12 cellular contexts compared by ENCODE assay signal in the genomic region with DNA sequence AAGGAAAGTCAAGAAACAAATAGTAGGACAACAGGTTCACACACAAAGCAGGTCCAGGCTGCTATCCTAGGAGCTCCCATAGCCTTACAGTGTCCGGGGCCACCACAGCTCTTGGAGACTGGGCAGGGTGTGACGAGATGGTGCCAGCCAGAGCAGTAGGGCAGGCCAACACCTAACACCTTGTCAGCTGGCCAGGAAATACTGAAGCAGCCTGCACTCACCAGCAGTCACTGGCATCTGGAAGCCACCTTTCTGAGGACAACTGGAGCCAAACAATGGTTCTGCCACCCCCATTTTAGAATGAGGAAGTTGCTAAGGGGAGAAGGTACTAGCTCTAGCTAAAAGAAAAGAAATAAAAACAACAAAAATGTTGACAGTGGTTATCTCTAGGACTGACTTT. TPM values are rescaled to one million over a fixed set of nuclear protein-coding genes. Genes with fewer than 3 reads are reported as not detected.
DNase-seq lines count a peak whose midpoint lies in the region; ATAC-seq, FAIRE-seq and TF ChIP-seq lines count a peak whose summit lies in the region.
"Had no signal": no experiment of that assay in that cellular context is flagged by ENCODE, and none has a peak within 500 bp of the region (broad histone marks: within the 10 kb centered on the region; RNA-seq: fewer than 3 reads in every experiment).

No MANE protein-coding gene starts in this region.

- H3K9me3 Mint-ChIP-seq in T-helper 1 cell treated with Interleukin-12 subunit alpha and Interleukin-12 subunit beta and Interleukin-4 antibody, amounts not matched to agents 30 μg/mL and 1 μg/mL, for 36 hours: peaks cover 12% of the 10 kb centered on the region
- H3K9me3 Mint-ChIP-seq in activated CD4-positive, alpha-beta memory T cell treated with anti-CD3 and anti-CD28 coated beads for 36 hours: peaks cover 3% of the 10 kb centered on the region
- H3K9me3 Mint-ChIP-seq in stimulated activated memory B cell treated with anti-CD40 and anti-IgM and Interleukin-4, amounts not matched to agents 10 μg/mL and 1 μg/mL and 100 μg/mL, for 72 hours: peaks cover 7% of the 10 kb centered on the region
- H3K9me3 Mint-ChIP-seq: nephron had no signal

- CTCF ChIA-PET in activated CD4-positive, alpha-beta memory T cell treated with anti-CD3 and anti-CD28 coated beads for 36 hours (lab: Charles Lee): interaction anchor here (1.5 kb wide), 1 partner anchor 20 kb away, joined by 5 read pairs; no protein-coding TSS in a partner anchor

- no peaks in the 10 kb centered on the region for H3K27me3 Mint-ChIP-seq in T-helper 1 cell treated with Interleukin-12 subunit alpha and Interleukin-12 subunit beta and Interleukin-4 antibody, amounts not matched to agents 30 μg/mL and 1 μg/mL, for 36 hours (ENCODE audit: low read depth)
- no peaks in the 10 kb centered on the region for H3K27me3 Mint-ChIP-seq in activated CD4-positive, alpha-beta memory T cell treated with anti-CD3 and anti-CD28 coated beads for 36 hours
- H3K27me3 Mint-ChIP-seq in stimulated activated memory B cell treated with anti-CD40 and anti-IgM and Interleukin-4, amounts not matched to agents 10 μg/mL and 1 μg/mL and 100 μg/mL, for 72 hours: no peaks in the 10 kb centered on the region

- no peak for FAIRE-seq in kidney (lab: Jason Lieb, UNC)

- H3K4me1 ChIP-seq in kidney (ENCODE audit: control insufficient read depth in 1 of 2, insufficient read depth in 1 of 2, low read depth in 1 of 2, low read length in 2 of 2): peaks cover 60 to 64% of the 10 kb centered on the region in 2 donors

- no peaks in the 10 kb centered on the region for H3K9me3 ChIP-seq in kidney (ENCODE audit: control insufficient read depth in 1 of 2, low read length in 2 of 2)

- no peak for DNase-seq in T-helper 1 cell
- DNase-seq in activated CD4-positive, alpha-beta memory T cell treated with anti-CD3 and anti-CD28 coated beads for 36 hours: no peak
- DNase-seq in kidney: peak; percentile 79
- no peak for DNase-seq in NCI-H2171 treated with DMSO at 0.1 percent for 48 hours (lab: John Stamatoyannopoulos, UW)
- DNase-seq in iPS-NIHi7 (ENCODE audit: extremely low spot score): no peak
- DNase-seq: foreskin fibroblast; NK-92 treated with Interleukin-12 subunit alpha and Interleukin-12 subunit beta, amount 100 ng/mL, for 24 hours had no signal

- no peak overlapping the region for H3K4me3 ChIP-seq in kidney (ENCODE audit: low read length in 2 of 2)

- peak overlapping the region; percentile 61 to 87 for H3K27ac ChIP-seq in kidney (ENCODE audit: low read depth in 2 of 2, low read length in 2 of 2)

- no peak for ATAC-seq in stimulated activated memory B cell treated with anti-CD40 and anti-IgM and Interleukin-4, amounts not matched to agents 10 μg/mL and 1 μg/mL and 100 μg/mL, for 72 hours
- ATAC-seq in HG02642 (IDR thresholded peaks at IDR 0.05; ENCODE audit: poor library complexity, unreplicated experiment): no peak
- ATAC-seq: activated CD4-positive, CD25-positive, alpha-beta regulatory T cell treated with anti-CD3 and anti-CD28 coated beads, Interleukin-2, amount 50 U/mL, for 24 hours had no signal

- H3K4me3 Mint-ChIP-seq in T-helper 1 cell treated with Interleukin-12 subunit alpha and Interleukin-12 subunit beta and Interleukin-4 antibody, amounts not matched to agents 30 μg/mL and 1 μg/mL, for 36 hours: no peak overlapping the region
- no peak overlapping the region for H3K4me3 Mint-ChIP-seq in activated CD4-positive, alpha-beta memory T cell treated with anti-CD3 and anti-CD28 coated beads for 36 hours
- H3K4me3 Mint-ChIP-seq in stimulated activated memory B cell treated with anti-CD40 and anti-IgM and Interleukin-4, amounts not matched to agents 10 μg/mL and 1 μg/mL and 100 μg/mL, for 72 hours: peak overlapping the region; percentile 11
- H3K4me3 Mint-ChIP-seq: nephron had no signal

- peak overlapping the region; percentile 67 for H3K27ac Mint-ChIP-seq in T-helper 1 cell treated with Interleukin-12 subunit alpha and Interleukin-12 subunit beta and Interleukin-4 antibody, amounts not matched to agents 30 μg/mL and 1 μg/mL, for 36 hours
- H3K27ac Mint-ChIP-seq in activated CD4-positive, alpha-beta memory T cell treated with anti-CD3 and anti-CD28 coated beads for 36 hours: peak overlapping the region; percentile 38
- H3K27ac Mint-ChIP-seq in stimulated activated memory B cell treated with anti-CD40 and anti-IgM and Interleukin-4, amounts not matched to agents 10 μg/mL and 1 μg/mL and 100 μg/mL, for 72 hours: peak overlapping the region; percentile 86

- peaks cover 70% of the 10 kb centered on the region for H3K4me1 Mint-ChIP-seq in T-helper 1 cell treated with Interleukin-12 subunit alpha and Interleukin-12 subunit beta and Interleukin-4 antibody, amounts not matched to agents 30 μg/mL and 1 μg/mL, for 36 hours (ENCODE audit: low read depth)
- H3K4me1 Mint-ChIP-seq in activated CD4-positive, alpha-beta memory T cell treated with anti-CD3 and anti-CD28 coated beads for 36 hours (ENCODE audit: low read depth): peaks cover 62% of the 10 kb centered on the region
- H3K4me1 Mint-ChIP-seq in stimulated activated memory B cell treated with anti-CD40 and anti-IgM and Interleukin-4, amounts not matched to agents 10 μg/mL and 1 μg/mL and 100 μg/mL, for 72 hours: peaks cover 93% of the 10 kb centered on the region

- H3K9ac ChIP-seq in kidney (ENCODE audit: low read length in 2 of 2): peak overlapping the region in 1 of 2 donors; percentile 13

- intact Hi-C loops in activated CD4-positive, alpha-beta memory T cell treated with anti-CD3 and anti-CD28 coated beads for 36 hours (cut with micrococcal nuclease): loop anchor here (10.0 kb wide), 1 partner anchor 45 kb away; the partner anchor contains the start of genes CCDC12 and NBEAL2
- intact Hi-C loops in kidney (cut with DNase I): loop anchor here (10.0 kb wide), 1 partner anchor 65 kb away; no protein-coding TSS in a partner anchor

- POLR2A ChIA-PET in activated CD4-positive, alpha-beta memory T cell treated with anti-CD3 and anti-CD28 coated beads for 36 hours (lab: Charles Lee): no interaction called here

- peaks cover 27% of the 10 kb centered on the region for H3K36me3 Mint-ChIP-seq in T-helper 1 cell treated with Interleukin-12 subunit alpha and Interleukin-12 subunit beta and Interleukin-4 antibody, amounts not matched to agents 30 μg/mL and 1 μg/mL, for 36 hours (ENCODE audit: low read depth)
- peaks cover 22% of the 10 kb centered on the region for H3K36me3 Mint-ChIP-seq in activated CD4-positive, alpha-beta memory T cell treated with anti-CD3 and anti-CD28 coated beads for 36 hours
- peaks cover 34% of the 10 kb centered on the region for H3K36me3 Mint-ChIP-seq in stimulated activated memory B cell treated with anti-CD40 and anti-IgM and Interleukin-4, amounts not matched to agents 10 μg/mL and 1 μg/mL and 100 μg/mL, for 72 hours

- H3K36me3 ChIP-seq in kidney (ENCODE audit: control insufficient read depth in 1 of 2, insufficient read depth in 2 of 2, low read length in 2 of 2): peaks cover 7 to 8% of the 10 kb centered on the region in 2 donors

- no peak for TF ChIP-seq CTCF in kidney (IDR thresholded peaks at IDR 0.05; ENCODE audit: borderline replicate concordance, extremely low read depth, insufficient read depth)

RNA-seq across cellular contexts. Expression of gene CCDC12, which starts 47.2 kb away (rescaled TPM):
- total RNA-seq in activated CD4-positive, alpha-beta memory T cell treated with anti-CD3 and anti-CD28 coated beads for 36 hours: 10 to 100 TPM; 44.3 to 49.9 TPM
- 59.7 TPM for total RNA-seq in kidney
- 85.6 TPM for polyA plus RNA-seq in kidney (ENCODE audit: insufficient read depth, low read depth, low replicate concordance)

RNA-seq across cellular contexts. Expression of gene NBEAL2, which starts 50.1 kb away (rescaled TPM):
- total RNA-seq in activated CD4-positive, alpha-beta memory T cell treated with anti-CD3 and anti-CD28 coated beads for 36 hours: 100 to 1,000 TPM; 114 to 117 TPM
- 82.8 TPM for total RNA-seq in kidney
- 25.7 TPM for polyA plus RNA-seq in kidney (ENCODE audit: insufficient read depth, low read depth, low replicate concordance)

RNA-seq across cellular contexts. Expression of gene PTH1R, which starts 51.8 kb away (rescaled TPM):
- not detected for total RNA-seq in activated CD4-positive, alpha-beta memory T cell treated with anti-CD3 and anti-CD28 coated beads for 36 hours
- total RNA-seq in kidney: 286 TPM
- polyA plus RNA-seq in kidney (ENCODE audit: insufficient read depth, low read depth, low replicate concordance): 1,885 TPM

Comparison
In these comparisons a context has a peak if more than half of its experiments do, and no peak if none do; other contexts are left out.
1. RNA of gene PTH1R, which starts 51.8 kb away (total RNA-seq): 286 TPM in kidney (single experiment); not detected in activated CD4-positive, alpha-beta memory T cell treated with anti-CD3 and anti-CD28 coated beads for 36 hours; every median in the first group is over 100 times any median in the second.
2. Peak in every context shown above with its lines, with median percentiles within 50 percentile points of each other: H3K27ac Mint-ChIP-seq.